In the genomic region with DNA sequence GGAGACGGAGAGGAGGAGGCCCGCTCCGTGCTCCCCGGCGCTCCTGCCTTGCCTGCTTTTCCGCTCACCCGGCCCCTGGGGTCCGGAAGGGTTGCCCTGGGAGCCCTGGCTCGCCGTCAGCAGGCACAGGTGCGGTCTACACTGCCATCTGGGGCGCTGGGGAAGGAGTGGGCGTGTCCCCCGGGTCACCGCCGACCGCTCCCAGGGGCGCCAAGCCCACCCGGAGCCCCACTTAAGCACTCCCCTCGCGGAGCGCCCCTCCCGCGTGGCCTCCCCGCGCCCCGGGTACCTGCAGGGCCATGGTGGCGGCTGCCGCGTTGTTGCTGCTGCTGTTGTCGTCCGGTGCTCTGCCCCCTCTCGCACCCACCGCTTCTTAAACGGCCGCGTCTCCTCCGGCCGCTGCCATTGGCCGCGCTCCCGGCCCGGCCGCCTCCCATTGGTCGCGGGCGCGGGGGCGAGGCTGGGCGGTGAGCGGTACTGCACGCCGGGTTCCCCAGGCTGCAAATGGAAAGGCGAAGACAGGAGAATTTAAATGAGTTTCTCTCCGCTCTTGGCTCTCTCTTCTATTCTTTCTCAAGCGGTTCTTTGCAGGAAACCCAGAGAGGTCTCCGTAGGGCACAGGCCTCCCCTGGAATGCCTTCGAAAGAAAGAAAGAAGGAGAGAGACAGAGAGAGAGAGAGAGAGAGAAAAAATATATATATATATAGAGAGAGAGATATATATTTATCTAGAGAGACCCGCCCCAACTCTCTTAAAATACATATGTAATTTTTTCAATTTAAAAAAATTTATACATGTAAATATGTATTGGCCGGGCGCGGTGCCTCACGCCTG, we compare ENCODE assay signal across 8 cellular contexts. TPM values are rescaled to one million over a fixed set of nuclear protein-coding genes. Genes with fewer than 3 reads are reported as not detected.
DNase-seq lines count a peak whose midpoint lies in the region; ATAC-seq and TF ChIP-seq lines count a peak whose summit lies in the region.

Gene ACBD7 (minus strand): TSS at position 349 of the 834 bp plus-strand sequence. CDS start 48 bp downstream, at position 301.

- no peaks in the 10 kb centered on the region for H3K9me3 Mint-ChIP-seq in chondrocyte (ENCODE audit: low read depth)

- peaks cover 1% of the 10 kb centered on the region for H3K36me3 Mint-ChIP-seq in chondrocyte (ENCODE audit: low read depth)

- peaks cover 17% of the 10 kb centered on the region for H3K4me1 Mint-ChIP-seq in chondrocyte (ENCODE audit: low read depth)

- ATAC-seq in GM18870 (IDR thresholded peaks at IDR 0.05; ENCODE audit: unreplicated experiment) (peak; percentile 80), HG03108 (IDR thresholded peaks at IDR 0.05; ENCODE audit: unreplicated experiment) (peak; percentile 98), left colon (peak; percentile 97)

- TF ChIP-seq CTCF in chondrocyte (IDR thresholded peaks at IDR 0.05) = peak; percentile 68

- DNase-seq in AG08395 (ENCODE audit: low spot score) (peak; percentile 95), NCI-H226 (peak; percentile 87), chondrocyte (ENCODE audit: low spot score) (no peak), left colon (peak; percentile 54 to 80)
- peak; percentile 67 for DNase-seq in activated CD4-positive, alpha-beta T cell treated with anti-CD3 and anti-CD28 coated beads for 1 hour
- DNase-seq in stimulated activated CD4-positive, alpha-beta T cell treated with anti-CD3 and anti-CD28 coated beads, Interleukin-1b, Interleukin-23, amount 100 ng/mL, for 4 hours (ENCODE audit: low read depth in 2 of 2) = peak; percentile 62 to 77

- H3K27me3 Mint-ChIP-seq in chondrocyte (ENCODE audit: low read depth) = peaks cover 5% of the 10 kb centered on the region

- intact Hi-C loops in left colon (cut with DNase I, micrococcal nuclease) = no loop called here

- peak within 1 kb of the TSS; percentile 68 for H3K4me3 Mint-ChIP-seq in chondrocyte (ENCODE audit: unreplicated experiment)

- H3K27ac Mint-ChIP-seq in chondrocyte (ENCODE audit: unreplicated experiment) = no peak within 1 kb of the TSS

RNA-seq across cellular contexts. Expression of gene ACBD7, which starts in this region (rescaled TPM):
- total RNA-seq in chondrocyte = 0.51 to 2.2 TPM (median 1.1 TPM) in 3 replicates
- under 1 TPM; 0.25 to 0.61 TPM for total RNA-seq in left colon

Comparison
In these comparisons a context has a peak if more than half of its experiments do, and no peak if none do; other contexts are left out.
1. Peak in DNase-seq and ATAC-seq in left colon; RNA of the gene not detected or under 1 TPM.